17 cellular contexts compared by ENCODE assay signal in genomic region chr7:99573257-99573656, GRCh38. TPM values are rescaled to one million over a fixed set of nuclear protein-coding genes. Genes with fewer than 3 reads are reported as not detected.
"Had no signal": no experiment of that assay in that cellular context is flagged by ENCODE, and none has a peak within 500 bp of the region (broad histone marks: within the 10 kb centered on the region; RNA-seq: fewer than 3 reads in every experiment).

No MANE protein-coding gene starts in this region.

- H3K4me1 Mint-ChIP-seq: neural progenitor cell had no signal

- H3K9me3 Mint-ChIP-seq: naive thymus-derived CD8-positive, alpha-beta T cell; neural progenitor cell had no signal

- H3K4me3 Mint-ChIP-seq: naive thymus-derived CD8-positive, alpha-beta T cell; neural progenitor cell had no signal

- ATAC-seq: gastrocnemius medialis; heart right ventricle; left lobe of liver; mucosa of descending colon; naive thymus-derived CD8-positive, alpha-beta T cell; stimulated activated naive CD8-positive, alpha-beta T cell treated with anti-CD3 and anti-CD28 coated beads, Interleukin-15, Interleukin-2, amounts not matched to agents 100 U/mL and 50 U/mL, for 24 hours had no signal

- H3K27me3 Mint-ChIP-seq: naive thymus-derived CD8-positive, alpha-beta T cell had no signal

- H3K27ac Mint-ChIP-seq: neural progenitor cell had no signal

- DNase-seq: effector memory CD4-positive, alpha-beta T cell; gastrocnemius medialis; heart right ventricle; hypothalamus; mammary epithelial cell; mucosa of descending colon; naive thymus-derived CD8-positive, alpha-beta T cell; nucleus accumbens; ovary; stimulated activated CD4-positive, alpha-beta T cell treated with anti-CD3 and anti-CD28 coated beads, Interleukin-2, amount 100 ng/mL, for 48 hours; stimulated activated naive CD8-positive, alpha-beta T cell treated with anti-CD3 and anti-CD28 coated beads, Interleukin-15, Interleukin-2, amounts not matched to agents 100 U/mL and 50 U/mL, for 24 hours; thyroid gland; upper lobe of left lung; uterus had no signal

RNA-seq across cellular contexts. Expression of gene TMEM225B, which starts 24.8 kb away (rescaled TPM):
- total RNA-seq: gastrocnemius medialis, mammary epithelial cell, right atrium auricular region had no signal
- polyA plus RNA-seq: mammary epithelial cell had no signal
